ENCODE assay signal across 13 cellular contexts in genomic region chr5:145495741-145496140, GRCh38.
DNase-seq lines count a peak whose midpoint lies in the region; ATAC-seq, FAIRE-seq and TF ChIP-seq lines count a peak whose summit lies in the region.
"Had no signal": no experiment of that assay in that cellular context is flagged by ENCODE, and none has a peak within 500 bp of the region (broad histone marks: within the 10 kb centered on the region; RNA-seq: fewer than 3 reads in every experiment).

No MANE protein-coding gene starts in this region.

- peak; percentile 93 for ATAC-seq in HCT116
- no peak for ATAC-seq in natural killer cell treated with Interleukin-12 subunit alpha and Interleukin-12 subunit beta and Interleukin-15 and Interleukin-18, amount 100 ng/mL, for 72 hours
- ATAC-seq in CD8-positive, alpha-beta T cell: no peak
- ATAC-seq: naive thymus-derived CD4-positive, alpha-beta T cell had no signal

- H3K27me3 ChIP-seq in HCT116 (ENCODE audit: insufficient read depth, low read length): no peaks in the 10 kb centered on the region
- H3K27me3 ChIP-seq in small intestine (ENCODE audit: control insufficient read depth in 2 of 2, insufficient read depth in 2 of 2, low read length in 2 of 2): no peaks in the 10 kb centered on the region
- H3K27me3 ChIP-seq in CD8-positive, alpha-beta T cell (ENCODE audit: insufficient read depth, low read length): no peaks in the 10 kb centered on the region

- TF ChIP-seq RAD21 in HCT116 (IDR thresholded peaks at IDR 0.05; ENCODE audit: low read depth): peak; percentile 15; the same call in 1 of the 2 replicates

- no peaks in the 10 kb centered on the region for H3K4me1 Mint-ChIP-seq in natural killer cell treated with Interleukin-12 subunit alpha and Interleukin-12 subunit beta and Interleukin-15 and Interleukin-18, amount 100 ng/mL, for 72 hours (ENCODE audit: low read depth in 2 of 2)
- no peaks in the 10 kb centered on the region for H3K4me1 Mint-ChIP-seq in CD8-positive, alpha-beta T cell (ENCODE audit: low read depth)
- H3K4me1 Mint-ChIP-seq: naive thymus-derived CD4-positive, alpha-beta T cell had no signal

- H3K4me1 ChIP-seq in HCT116 (ENCODE audit: control insufficient read depth in 1 of 2, insufficient read depth in 2 of 2, low read length in 2 of 2) (peaks cover 12 to 26% of the 10 kb centered on the region in 2 experiments), small intestine (ENCODE audit: control insufficient read depth in 2 of 2, insufficient read depth in 1 of 2, low read depth in 1 of 2, low read length in 1 of 2) (no peaks in the 10 kb centered on the region)
- no peaks in the 10 kb centered on the region for H3K4me1 ChIP-seq in CD8-positive, alpha-beta T cell (ENCODE audit: insufficient read depth, low read length)

- H3K27ac ChIP-seq in HCT116 (ENCODE audit: low read depth, low read length): peak overlapping the region; percentile 48; the same call in 1 of the 2 replicates
- no peak overlapping the region for H3K27ac ChIP-seq in small intestine (ENCODE audit: low read depth in 1 of 2, low read length in 1 of 2)
- H3K27ac ChIP-seq in CD8-positive, alpha-beta T cell (ENCODE audit: low read depth, low read length): no peak overlapping the region

- no peak overlapping the region for H3K9ac ChIP-seq in HCT116 (ENCODE audit: low read length)

- H3K4me3 Mint-ChIP-seq in natural killer cell treated with Interleukin-12 subunit alpha and Interleukin-12 subunit beta and Interleukin-15 and Interleukin-18, amount 100 ng/mL, for 72 hours: no peak overlapping the region
- H3K4me3 Mint-ChIP-seq in CD8-positive, alpha-beta T cell: no peak overlapping the region
- H3K4me3 Mint-ChIP-seq: naive thymus-derived CD4-positive, alpha-beta T cell had no signal

- no peak for FAIRE-seq in small intestine (lab: Jason Lieb, UNC)
- FAIRE-seq: TTC549 had no signal

- peak; percentile 89 for DNase-seq in HCT116 (ENCODE audit: low read depth, low spot score)
- DNase-seq in SK-MEL-5 (ENCODE audit: low read depth, low spot score): peak; percentile 60
- peak; percentile 94 for DNase-seq in fibroblast of the aortic adventitia (ENCODE audit: low read depth)
- peak; percentile 72 for DNase-seq in small intestine
- DNase-seq in natural killer cell treated with Interleukin-12 subunit alpha and Interleukin-12 subunit beta and Interleukin-15 and Interleukin-18, amount 100 ng/mL, for 72 hours (ENCODE audit: low spot score): no peak
- DNase-seq in NCI-H82 (lab: John Stamatoyannopoulos, UW): no peak
- no peak for DNase-seq in CD8-positive, alpha-beta T cell
- no peak for DNase-seq in GM19238 (ENCODE audit: insufficient read length, low spot score)
- DNase-seq: activated gamma-delta T cell; glutamatergic neuron; naive thymus-derived CD4-positive, alpha-beta T cell; NCI-H524 treated with DMSO at 0.1 percent for 48 hours had no signal

- H3K27ac Mint-ChIP-seq in natural killer cell treated with Interleukin-12 subunit alpha and Interleukin-12 subunit beta and Interleukin-15 and Interleukin-18, amount 100 ng/mL, for 72 hours: no peak overlapping the region
- no peak overlapping the region for H3K27ac Mint-ChIP-seq in CD8-positive, alpha-beta T cell
- H3K27ac Mint-ChIP-seq: naive thymus-derived CD4-positive, alpha-beta T cell had no signal

- RAD21 ChIA-PET in HCT116 (lab: Charles Lee; ENCODE audit: low non-redundant PET in 1 of 2, low total read pairs in 2 of 2, uncharacterized antibody in 2 of 2, unreplicated experiment in 2 of 2): interaction anchor here in 1 of 2 experiments (0.7 kb wide), 1 partner anchor 200 kb away, joined by 3 read pairs; no protein-coding TSS in a partner anchor

- H3K9me3 Mint-ChIP-seq in natural killer cell treated with Interleukin-12 subunit alpha and Interleukin-12 subunit beta and Interleukin-15 and Interleukin-18, amount 100 ng/mL, for 72 hours: peaks cover 10% of the 10 kb centered on the region
- peaks cover 3% of the 10 kb centered on the region for H3K9me3 Mint-ChIP-seq in CD8-positive, alpha-beta T cell

- no peaks in the 10 kb centered on the region for H3K36me3 Mint-ChIP-seq in natural killer cell treated with Interleukin-12 subunit alpha and Interleukin-12 subunit beta and Interleukin-15 and Interleukin-18, amount 100 ng/mL, for 72 hours
- H3K36me3 Mint-ChIP-seq in CD8-positive, alpha-beta T cell: no peaks in the 10 kb centered on the region
- H3K36me3 Mint-ChIP-seq: naive thymus-derived CD4-positive, alpha-beta T cell had no signal

- TF ChIP-seq POLR2A in HCT116 (IDR thresholded peaks at IDR 0.05; ENCODE audit: borderline replicate concordance, extremely low read depth, insufficient read depth, insufficient read length): no peak

- CTCF ChIA-PET in HCT116 (lab: Charles Lee): interaction anchor here (1.2 kb wide), 1 partner anchor 8 kb away, joined by 3 read pairs; no protein-coding TSS in a partner anchor
- CTCF ChIA-PET in CD8-positive, alpha-beta T cell (lab: Charles Lee): no interaction called here

- H3K9me3 ChIP-seq in HCT116 (ENCODE audit: control insufficient read depth in 1 of 2, insufficient read depth in 1 of 2, low read depth in 1 of 2, low read length in 2 of 2): no peaks in the 10 kb centered on the region
- no peaks in the 10 kb centered on the region for H3K9me3 ChIP-seq in small intestine (ENCODE audit: control insufficient read depth, low read depth)
- no peaks in the 10 kb centered on the region for H3K9me3 ChIP-seq in CD8-positive, alpha-beta T cell (ENCODE audit: low read length)

- no peaks in the 10 kb centered on the region for H3K79me2 ChIP-seq in HCT116 (ENCODE audit: insufficient read depth, low read length)

- H3K27me3 Mint-ChIP-seq in natural killer cell treated with Interleukin-12 subunit alpha and Interleukin-12 subunit beta and Interleukin-15 and Interleukin-18, amount 100 ng/mL, for 72 hours: no peaks in the 10 kb centered on the region
- H3K27me3 Mint-ChIP-seq in CD8-positive, alpha-beta T cell (ENCODE audit: low read depth): no peaks in the 10 kb centered on the region
- H3K27me3 Mint-ChIP-seq: naive thymus-derived CD4-positive, alpha-beta T cell had no signal

- TF ChIP-seq CTCF in HCT116 (IDR thresholded peaks at IDR 0.05 in 2 of 3, conservative IDR thresholded peaks at IDR 0.05 in 1 of 3; ENCODE audit: borderline replicate concordance in 1 of 3, insufficient read depth in 1 of 3, low read depth in 2 of 3, low read length in 2 of 3) (no peak), fibroblast of the aortic adventitia (IDR thresholded peaks at IDR 0.05; ENCODE audit: insufficient read depth, low read length) (no peak)
- no peak for TF ChIP-seq CTCF in CD8-positive, alpha-beta T cell (IDR thresholded peaks at IDR 0.05)

- intact Hi-C loops in HCT116 (cut with micrococcal nuclease): no loop called here
- intact Hi-C loops in CD8-positive, alpha-beta T cell (cut with DNase I, micrococcal nuclease): no loop called here

- no peak overlapping the region for H3K4me3 ChIP-seq in HCT116 (replicated peaks in 1 of 2; ENCODE audit: low read depth in 1 of 2, low read length in 2 of 2)
- H3K4me3 ChIP-seq in fibroblast of the aortic adventitia (ENCODE audit: low read depth, low read length): no peak overlapping the region
- H3K4me3 ChIP-seq in small intestine (ENCODE audit: low read depth in 1 of 2, low read length in 2 of 2): no peak overlapping the region
- H3K4me3 ChIP-seq in CD8-positive, alpha-beta T cell (ENCODE audit: low read depth, low read length): no peak overlapping the region

- in situ Hi-C loops in SK-MEL-5 (cut with HindIII; ENCODE audit: low pct_unique_long_range_greater_than_20kb, low sequenced_read_pairs): no loop called here

- 53 to 72% (median 71%) methylated on average over 2 of the region's 2 CpGs for WGBS in small intestine, 3 donors

- no peak overlapping the region for H2AFZ ChIP-seq in HCT116 (ENCODE audit: low read depth, low read length, poor library complexity, severe bottlenecking)

- H3K4me2 ChIP-seq in HCT116 (ENCODE audit: low read length): peak overlapping the region; percentile 34

- H4K20me1 ChIP-seq in HCT116 (ENCODE audit: insufficient read depth): no peaks in the 10 kb centered on the region

- H3K36me3 ChIP-seq in HCT116 (ENCODE audit: control insufficient read depth in 1 of 2, insufficient read depth in 2 of 2, low read length in 2 of 2) (no peaks in the 10 kb centered on the region), small intestine (ENCODE audit: control insufficient read depth in 2 of 2, insufficient read depth in 2 of 2, low read length in 2 of 2) (no peaks in the 10 kb centered on the region)
- H3K36me3 ChIP-seq in CD8-positive, alpha-beta T cell (ENCODE audit: insufficient read depth, low read length): no peaks in the 10 kb centered on the region

- BruUV-seq in HCT116 (replicated peaks; lab: Mats Ljungman, UMichigan): no TSS peak

- H3K9me2 ChIP-seq in HCT116 (ENCODE audit: insufficient read depth): no peaks in the 10 kb centered on the region

- POLR2A ChIA-PET in HCT116 (lab: Charles Lee): interaction anchor here (1.0 kb wide), 1 partner anchor 11 kb away, joined by 5 read pairs; no protein-coding TSS in a partner anchor
- POLR2A ChIA-PET in CD8-positive, alpha-beta T cell (lab: Charles Lee): no interaction called here

TF ChIP-seq in HCT116, 20 proteins besides CTCF, POLR2A, EP300 and RAD21 (continues in another document):
- peak; percentile 94 for TF ChIP-seq MAX (IDR thresholded peaks at IDR 0.05)
- peak; percentile 90 for TF ChIP-seq SP1 (IDR thresholded peaks at IDR 0.05; ENCODE audit: low read depth)
- TF ChIP-seq CEBPB (IDR thresholded peaks at IDR 0.05; ENCODE audit: low read depth): peak; percentile 50
- TF ChIP-seq EZH2phosphoT487 (IDR thresholded peaks at IDR 0.05; ENCODE audit: borderline replicate concordance): no peak
- TF ChIP-seq TCF7L2 (IDR thresholded peaks at IDR 0.05; ENCODE audit: borderline replicate concordance, extremely low read depth, insufficient read depth, insufficient read length): no peak
- TF ChIP-seq SRF (IDR thresholded peaks at IDR 0.05; ENCODE audit: low read depth): peak; percentile 78
- no peak for TF ChIP-seq EZH2 (IDR thresholded peaks at IDR 0.05)

Comparison
In these comparisons a context has a peak if more than half of its experiments do, and no peak if none do; other contexts are left out.
1. DNase-seq: peak in HCT116 (single experiment), SK-MEL-5 (single experiment), fibroblast of the aortic adventitia (single experiment) and small intestine (single experiment); none in natural killer cell treated with Interleukin-12 subunit alpha and Interleukin-12 subunit beta and Interleukin-15 and Interleukin-18, amount 100 ng/mL, for 72 hours (single experiment), NCI-H82 (single experiment), CD8-positive, alpha-beta T cell (0 of 7) and GM19238 (single experiment).